ENCODE assay signal across 4 cellular contexts in genomic region chr1:61709908-61710289, GRCh38.
TF ChIP-seq lines count a peak whose summit lies in the region.

No MANE protein-coding gene starts in this region.

TF ChIP-seq in HEK293, 187 proteins besides CTCF, POLR2A, EP300 and RAD21:
- TF ChIP-seq ZBTB20 (tag by site-specific recombination; IDR thresholded peaks at IDR 0.05) (no peak), ZNF677 (tag by site-specific recombination; IDR thresholded peaks at IDR 0.05) (peak; percentile 98), ZNF585B (tag by site-specific recombination; IDR thresholded peaks at IDR 0.05) (no peak), ZNF837 (tag by site-specific recombination; IDR thresholded peaks at IDR 0.05) (no peak)

TF ChIP-seq in K562, 482 proteins besides CTCF, POLR2A, EP300 and RAD21:
- TF ChIP-seq HMBOX1 (IDR thresholded peaks at IDR 0.05) (no peak), ZBTB8A (IDR thresholded peaks at IDR 0.05; ENCODE audit: partially characterized antibody) (no peak), ELK3 (CRISPR knock-in tag; IDR thresholded peaks at IDR 0.05) (no peak)
TF ChIP-seq in K562: peak in this region for 0.

TF ChIP-seq in liver, 16 proteins besides CTCF, POLR2A, EP300 and RAD21:
- no peak for TF ChIP-seq FOXA2 (IDR thresholded peaks at IDR 0.05)
- peak; percentile 22 for TF ChIP-seq SP1 (IDR thresholded peaks at IDR 0.05)
- TF ChIP-seq HNF4A (conservative IDR thresholded peaks at IDR 0.05): peak; percentile 81 to 90
- TF ChIP-seq TAF1 (conservative IDR thresholded peaks at IDR 0.05): no peak
- peak; percentile 61 for TF ChIP-seq HNF4G (IDR thresholded peaks at IDR 0.05)

TF ChIP-seq in GM23338, 12 proteins besides CTCF, POLR2A, EP300 and RAD21:
- no peak for TF ChIP-seq POLR2AphosphoS5 (IDR thresholded peaks at IDR 0.05; ENCODE audit: low read depth)
- TF ChIP-seq NANOG (IDR thresholded peaks at IDR 0.05; ENCODE audit: borderline replicate concordance): no peak
- no peak for TF ChIP-seq ZNF331 (CRISPR knock-in tag; IDR thresholded peaks at IDR 0.05; ENCODE audit: low read depth)
- TF ChIP-seq EZH2 (IDR thresholded peaks at IDR 0.05; ENCODE audit: low read depth, unreplicated experiment): no peak
- TF ChIP-seq CREB1 (CRISPR knock-in tag; IDR thresholded peaks at IDR 0.05; ENCODE audit: low read depth): no peak
- TF ChIP-seq ZNF114 (CRISPR knock-in tag; IDR thresholded peaks at IDR 0.05): no peak
- TF ChIP-seq STAT1 (IDR thresholded peaks at IDR 0.05; ENCODE audit: unreplicated experiment): no peak
- no peak for TF ChIP-seq ZNF462 (CRISPR knock-in tag; IDR thresholded peaks at IDR 0.05)
- TF ChIP-seq JUNB (IDR thresholded peaks at IDR 0.05; ENCODE audit: unreplicated experiment): no peak
- TF ChIP-seq EZH2phosphoT487 (IDR thresholded peaks at IDR 0.05; ENCODE audit: unreplicated experiment): no peak
- TF ChIP-seq ETS1 (IDR thresholded peaks at IDR 0.05): no peak
- TF ChIP-seq REST (IDR thresholded peaks at IDR 0.05; ENCODE audit: unreplicated experiment): no peak
TF ChIP-seq in GM23338: peak in this region for 0.
